ENCODE assay signal across 28 cellular contexts in the genomic region with DNA sequence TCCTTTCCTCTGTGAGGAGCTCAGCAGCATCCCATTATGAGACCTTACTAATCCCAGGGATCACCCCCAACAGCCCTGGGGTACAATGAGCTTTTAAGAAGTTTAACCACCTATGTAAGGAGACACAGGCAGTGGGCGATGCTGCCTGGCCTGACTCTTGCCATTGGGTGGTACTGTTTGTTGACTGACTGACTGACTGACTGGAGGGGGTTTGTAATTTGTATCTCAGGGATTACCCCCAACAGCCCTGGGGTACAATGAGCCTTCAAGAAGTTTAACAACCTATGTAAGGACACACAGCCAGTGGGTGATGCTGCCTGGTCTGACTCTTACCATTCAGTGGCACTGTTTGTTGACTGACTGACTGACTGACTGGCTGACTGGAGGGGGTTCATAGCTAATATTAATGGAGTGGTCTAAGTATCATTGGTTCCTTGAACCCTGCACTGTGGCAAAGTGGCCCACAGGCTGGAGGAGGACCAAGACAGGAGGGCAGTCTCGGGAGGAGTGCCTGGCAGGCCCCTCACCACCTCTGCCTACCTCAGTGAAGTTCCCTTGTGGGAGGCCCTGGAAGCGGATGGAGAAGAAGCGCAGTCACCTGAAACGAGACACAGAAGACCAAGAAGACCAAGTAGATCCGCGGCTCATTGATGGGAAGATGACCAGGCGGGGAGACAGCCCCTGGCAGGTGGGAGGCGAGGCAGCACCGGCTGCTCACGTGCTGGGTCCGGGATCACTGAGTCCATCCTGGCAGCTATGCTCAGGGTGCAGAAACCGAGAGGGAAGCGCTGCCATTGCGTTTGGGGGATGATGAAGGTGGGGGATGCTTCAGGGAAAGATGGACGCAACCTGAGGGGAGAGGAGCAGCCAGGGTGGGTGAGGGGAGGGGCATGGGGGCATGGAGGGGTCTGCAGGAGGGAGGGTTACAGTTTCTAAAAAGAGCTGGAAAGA. TPM values are rescaled to one million over a fixed set of nuclear protein-coding genes. Genes with fewer than 3 reads are reported as not detected.
"Had no signal": no experiment of that assay in that cellular context is flagged by ENCODE, and none has a peak within 500 bp of the region (broad histone marks: within the 10 kb centered on the region; RNA-seq: fewer than 3 reads in every experiment).

No MANE protein-coding gene starts in this region.

- H3K4me3 Mint-ChIP-seq: activated naive CD8-positive, alpha-beta T cell; T-cell had no signal

- ATAC-seq: activated CD4-positive, CD25-positive, alpha-beta regulatory T cell treated with anti-CD3 and anti-CD28 coated beads, Interleukin-2, amount 50 U/mL, for 24 hours; Panc1; Right ventricle myocardium inferior; T-cell had no signal

- DNase-seq: activated CD4-positive, alpha-beta T cell treated with anti-CD3 and anti-CD28 coated beads for 4 hours; activated T-cell treated with anti-CD3 and anti-CD28 coated beads, Interleukin-2, amount 50 U/mL, for 1 hour; amygdala; brain microvascular endothelial cell; NCI-H1092 treated with DMSO at 0.1 percent for 48 hours; NCI-H1417 treated with DMSO at 0.1 percent for 48 hours; NCI-H1694; NCI-H2029; NCI-H2107; NCI-H2171 treated with DMSO at 0.1 percent for 48 hours; NCI-H226; NCI-H69; NK-92 treated with Interleukin-12 subunit alpha and Interleukin-12 subunit beta, amount 100 ng/mL, for 24 hours; OCI-M1; RPMI8226; T-cell; T-helper 2 cell; T1000 had no signal

- H3K27ac ChIP-seq: brain microvascular endothelial cell, cardiac muscle cell, KMS-11, SK-N-MC had no signal

- H3K9me3 Mint-ChIP-seq: IgD-negative memory B cell, T-cell had no signal

- H3K36me3 ChIP-seq: brain microvascular endothelial cell, cardiac muscle cell had no signal

- H3K9ac ChIP-seq: KMS-11 had no signal

- H3K4me2 ChIP-seq: KMS-11 had no signal

- H3K27ac Mint-ChIP-seq: activated naive CD8-positive, alpha-beta T cell; T-cell had no signal

- FAIRE-seq: TTC549 had no signal

- H3K36me3 Mint-ChIP-seq: activated naive CD8-positive, alpha-beta T cell; T-cell had no signal

- H3K4me3 ChIP-seq: cardiac muscle cell, SK-N-MC had no signal

RNA-seq across cellular contexts. Expression of gene PROC, which starts 7.6 kb away (rescaled TPM):
- total RNA-seq: cardiac muscle cell, MCF 10A, Right ventricle myocardium inferior had no signal
- polyA plus RNA-seq: cardiac muscle cell, IgD-negative memory B cell had no signal
